ENCODE assay signal across 8 cellular contexts in the genomic region with DNA sequence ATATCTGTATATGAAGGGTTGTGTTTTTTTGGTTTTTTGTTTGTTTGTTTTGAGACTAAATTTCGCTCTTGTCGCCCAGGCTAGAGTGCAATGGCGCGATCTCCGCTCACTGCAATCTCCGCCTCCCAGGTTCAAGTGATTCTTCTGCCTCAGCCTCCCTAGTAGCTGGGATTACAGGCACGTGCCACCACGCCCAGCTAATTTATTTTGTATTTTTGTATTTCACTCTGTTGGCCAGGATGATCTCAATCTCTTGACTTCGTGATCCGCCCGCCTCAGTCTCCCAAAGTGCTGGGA. TPM values are rescaled to one million over a fixed set of nuclear protein-coding genes. Genes with fewer than 3 reads are reported as not detected.
DNase-seq lines count a peak whose midpoint lies in the region; ATAC-seq and TF ChIP-seq lines count a peak whose summit lies in the region.
"Not testable (repeated sequence)": the region's sequence is repeated elsewhere in the genome, so short reads cannot be mapped to it uniquely, and the experiment has no call there.

No MANE protein-coding gene starts in this region.

- H3K36me3 Mint-ChIP-seq in HFFc6 (ENCODE audit: low read depth), result not testable (repeated sequence)
- H3K36me3 Mint-ChIP-seq in activated T-cell treated with anti-CD3 and anti-CD28 coated beads, Interleukin-2, amount 50 U/mL, for 4 hours (ENCODE audit: insufficient read depth), result peaks cover 16% of the 10 kb centered on the region
- H3K36me3 Mint-ChIP-seq in central memory CD8-positive, alpha-beta T cell (ENCODE audit: insufficient read depth), result peaks cover 28% of the 10 kb centered on the region
- H3K36me3 Mint-ChIP-seq in naive thymus-derived CD8-positive, alpha-beta T cell, result peaks cover 0 to 24% (median 9%) of the 10 kb centered on the region in 3 donors
- H3K36me3 Mint-ChIP-seq in stimulated activated effector memory CD8-positive, alpha-beta T cell treated with anti-CD3 and anti-CD28 coated beads, Interleukin-12 subunit alpha, Interleukin-12 subunit beta, amount 100 ng/mL, for 72 hours, result peaks cover 47% of the 10 kb centered on the region

- ATAC-seq in activated T-cell treated with anti-CD3 and anti-CD28 coated beads, Interleukin-2, amount 50 U/mL, for 4 hours; central memory CD8-positive, alpha-beta T cell (replicated peaks; ENCODE audit: extremely low read depth, poor library complexity, severe bottlenecking); naive thymus-derived CD8-positive, alpha-beta T cell; stimulated activated effector memory CD8-positive, alpha-beta T cell treated with anti-CD3 and anti-CD28 coated beads, Interleukin-12 subunit alpha, Interleukin-12 subunit beta, amount 100 ng/mL, for 72 hours: not testable (repeated sequence)

- DNase-seq in AG10803 (ENCODE audit: low read depth); HFFc6; RWPE1 (ENCODE audit: low spot score); activated T-cell treated with anti-CD3 and anti-CD28 coated beads, Interleukin-2, amount 50 U/mL, for 4 hours; central memory CD8-positive, alpha-beta T cell (ENCODE audit: low spot score in 2 of 2); foreskin fibroblast; naive thymus-derived CD8-positive, alpha-beta T cell; stimulated activated effector memory CD8-positive, alpha-beta T cell treated with anti-CD3 and anti-CD28 coated beads, Interleukin-12 subunit alpha, Interleukin-12 subunit beta, amount 100 ng/mL, for 72 hours (ENCODE audit: low spot score in 2 of 2): not testable (repeated sequence)

- H3K27ac Mint-ChIP-seq in HFFc6, result not testable (repeated sequence)
- H3K27ac Mint-ChIP-seq in central memory CD8-positive, alpha-beta T cell (ENCODE audit: low read depth), result peak overlapping the region; percentile 100
- H3K27ac Mint-ChIP-seq in naive thymus-derived CD8-positive, alpha-beta T cell, result peak overlapping the region; percentile 95 to 100 (median 98)
- H3K27ac Mint-ChIP-seq in stimulated activated effector memory CD8-positive, alpha-beta T cell treated with anti-CD3 and anti-CD28 coated beads, Interleukin-12 subunit alpha, Interleukin-12 subunit beta, amount 100 ng/mL, for 72 hours, result peak overlapping the region; percentile 100

- H3K4me3 Mint-ChIP-seq in HFFc6, result peak overlapping the region; percentile 94
- H3K4me3 Mint-ChIP-seq in activated T-cell treated with anti-CD3 and anti-CD28 coated beads, Interleukin-2, amount 50 U/mL, for 4 hours, result peak overlapping the region; percentile 86
- peak overlapping the region; percentile 95 for H3K4me3 Mint-ChIP-seq in central memory CD8-positive, alpha-beta T cell
- peak overlapping the region; percentile 89 to 100 (median 98) for H3K4me3 Mint-ChIP-seq in naive thymus-derived CD8-positive, alpha-beta T cell
- peak overlapping the region; percentile 86 for H3K4me3 Mint-ChIP-seq in stimulated activated effector memory CD8-positive, alpha-beta T cell treated with anti-CD3 and anti-CD28 coated beads, Interleukin-12 subunit alpha, Interleukin-12 subunit beta, amount 100 ng/mL, for 72 hours

- not testable (repeated sequence) for TF ChIP-seq CTCF in AG10803 (conservative IDR thresholded peaks at IDR 0.05; ENCODE audit: low read length); HFFc6 (IDR thresholded peaks at IDR 0.05); RWPE1 (conservative IDR thresholded peaks at IDR 0.05; ENCODE audit: low read depth); foreskin fibroblast (IDR thresholded peaks at IDR 0.05; ENCODE audit: low read depth, low read length)

- POLR2A ChIA-PET in RWPE1 (lab: Yijun Ruan, JAX; ENCODE audit: low non-redundant PET), result interaction anchor here (0.6 kb wide), 1 partner anchor 50 kb away, joined by 4 read pairs; no protein-coding TSS in a partner anchor
- POLR2A ChIA-PET in naive thymus-derived CD8-positive, alpha-beta T cell (lab: Charles Lee), result interaction anchor here (0.7 to 3.0 kb wide), 3 partner anchors 42 to 417 kb away, joined by 4 to 30 read pairs (median 16); a partner anchor contains a TSS

- H3K27ac ChIP-seq in RWPE1, result peak overlapping the region; percentile 91

- H3K4me1 Mint-ChIP-seq in HFFc6 (ENCODE audit: low read depth), result peaks cover 36% of the 10 kb centered on the region
- H3K4me1 Mint-ChIP-seq in activated T-cell treated with anti-CD3 and anti-CD28 coated beads, Interleukin-2, amount 50 U/mL, for 4 hours (ENCODE audit: low read depth), result peaks cover 42% of the 10 kb centered on the region
- H3K4me1 Mint-ChIP-seq in central memory CD8-positive, alpha-beta T cell, result peaks cover 42% of the 10 kb centered on the region
- H3K4me1 Mint-ChIP-seq in naive thymus-derived CD8-positive, alpha-beta T cell, result peaks cover 22 to 48% (median 46%) of the 10 kb centered on the region in 4 donors
- peaks cover 32% of the 10 kb centered on the region for H3K4me1 Mint-ChIP-seq in stimulated activated effector memory CD8-positive, alpha-beta T cell treated with anti-CD3 and anti-CD28 coated beads, Interleukin-12 subunit alpha, Interleukin-12 subunit beta, amount 100 ng/mL, for 72 hours

- H3K4me3 ChIP-seq in AG10803 (ENCODE audit: low read length) (peak overlapping the region; percentile 73), foreskin fibroblast (ENCODE audit: low read depth in 1 of 2, low read length in 2 of 2) (peak overlapping the region; percentile 71 to 83)

- H3K9me3 Mint-ChIP-seq in HFFc6; activated T-cell treated with anti-CD3 and anti-CD28 coated beads, Interleukin-2, amount 50 U/mL, for 4 hours; central memory CD8-positive, alpha-beta T cell; naive thymus-derived CD8-positive, alpha-beta T cell; stimulated activated effector memory CD8-positive, alpha-beta T cell treated with anti-CD3 and anti-CD28 coated beads, Interleukin-12 subunit alpha, Interleukin-12 subunit beta, amount 100 ng/mL, for 72 hours: not testable (repeated sequence)

- not testable (repeated sequence) for H3K27me3 Mint-ChIP-seq in HFFc6 (ENCODE audit: insufficient read depth); activated T-cell treated with anti-CD3 and anti-CD28 coated beads, Interleukin-2, amount 50 U/mL, for 4 hours (ENCODE audit: low read depth); central memory CD8-positive, alpha-beta T cell; naive thymus-derived CD8-positive, alpha-beta T cell

- CTCF ChIA-PET in RWPE1 (lab: Yijun Ruan, JAX), result interaction anchor here (0.7 to 1.1 kb wide), 2 partner anchors 43 to 589 kb away, joined by 3 to 6 read pairs; no protein-coding TSS in a partner anchor

RNA-seq across cellular contexts. Expression of a gene that starts 1.4 kb away (rescaled TPM):
- total RNA-seq in HFFc6 (2021; fragmentation: NEBNext Ultra II Directional; extraction: Animal tissue kit (Norgen Biotek cat#: 25700)), result 10 to 100 TPM; 11.4 to 15.6 (median 13.9) TPM
- 10 to 100 TPM; 54.9 to 61.4 (median 58.3) TPM for total RNA-seq in activated T-cell treated with anti-CD3 and anti-CD28 coated beads, Interleukin-2, amount 50 U/mL, for 4 hours
- 10 to 100 TPM; 69.7 to 74.3 TPM for total RNA-seq in naive thymus-derived CD8-positive, alpha-beta T cell
- polyA plus RNA-seq in naive thymus-derived CD8-positive, alpha-beta T cell, result 10 to 100 TPM in 1 of 3 donors, 1 to 10 TPM in 2; 6.1 to 12.1 (median 6.2) TPM

RNA-seq across cellular contexts. Expression of a gene that starts 45.2 kb away (rescaled TPM):
- 10 to 100 TPM; 14.3 to 17.9 (median 15.6) TPM for total RNA-seq in HFFc6 (2021; fragmentation: NEBNext Ultra II Directional; extraction: Animal tissue kit (Norgen Biotek cat#: 25700))
- 10 to 100 TPM; 10.8 to 11.8 (median 11.6) TPM for total RNA-seq in activated T-cell treated with anti-CD3 and anti-CD28 coated beads, Interleukin-2, amount 50 U/mL, for 4 hours
- total RNA-seq in naive thymus-derived CD8-positive, alpha-beta T cell, result 10 to 100 TPM; 19.6 to 20.8 TPM
- 1 to 10 TPM; 2.5 to 8.0 (median 6.0) TPM for polyA plus RNA-seq in naive thymus-derived CD8-positive, alpha-beta T cell
